In the genomic region with DNA sequence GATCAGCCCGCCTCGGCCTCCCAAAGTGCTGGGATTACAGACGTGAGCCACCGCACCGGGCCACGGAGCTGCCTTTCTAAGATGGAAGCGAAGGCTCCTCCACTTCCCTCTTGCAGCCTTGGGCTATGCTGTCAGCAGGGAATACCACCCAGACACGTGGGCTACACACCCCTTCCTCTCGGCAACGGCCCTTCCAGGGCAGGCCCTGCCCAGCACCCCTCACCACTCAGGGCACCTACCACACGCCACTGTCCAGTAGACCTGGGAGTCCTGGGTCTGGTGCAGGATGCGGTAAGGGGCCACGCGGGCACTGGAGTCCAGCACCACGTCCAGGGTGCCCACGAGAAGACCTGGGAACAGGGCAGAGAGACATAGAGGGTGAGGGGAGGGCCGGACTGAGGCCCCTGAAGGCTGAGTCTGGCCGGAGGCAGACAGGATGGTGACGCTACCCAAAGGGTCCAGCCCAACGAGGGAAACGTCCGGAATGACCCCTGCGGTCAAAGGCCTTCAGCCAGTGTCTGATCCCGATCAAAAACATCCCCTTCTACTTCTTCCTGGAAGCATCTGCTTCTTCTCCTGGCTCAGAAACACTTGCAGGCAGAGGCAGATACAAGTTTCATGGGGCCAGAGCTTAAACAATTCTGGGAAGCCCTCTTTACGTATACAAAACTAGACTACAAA, we compare ENCODE assay signal across 15 cellular contexts.
"Had no signal": no experiment of that assay in that cellular context is flagged by ENCODE, and none has a peak within 500 bp of the region (broad histone marks: within the 10 kb centered on the region; RNA-seq: fewer than 3 reads in every experiment).

No MANE protein-coding gene starts in this region.

- H3K27me3 Mint-ChIP-seq: activated T-helper 17 cell treated with anti-CD3 and anti-CD28 coated beads, Interleukin-2, amount 50 U/mL, for 72 hours; dendritic cell treated with granulocyte-macrophage colony-stimulating factor and Interleukin-4, amounts not matched to agents 40 ng/mL and 50 ng/mL, for 4 days; effector memory CD8-positive, alpha-beta T cell; stimulated activated memory B cell treated with anti-CD40 and anti-IgM and Interleukin-4, amounts not matched to agents 10 μg/mL and 1 μg/mL and 100 μg/mL, for 72 hours had no signal

- ATAC-seq: activated T-helper 17 cell treated with anti-CD3 and anti-CD28 coated beads, Interleukin-2, amount 50 U/mL, for 72 hours; effector memory CD8-positive, alpha-beta T cell; gastrocnemius medialis; left cardiac atrium; lower lobe of right lung; stimulated activated memory B cell treated with anti-CD40 and anti-IgM and Interleukin-4, amounts not matched to agents 10 μg/mL and 1 μg/mL and 100 μg/mL, for 72 hours had no signal

- H3K27me3 ChIP-seq: gastrocnemius medialis, neutrophil, thyroid gland, uterus had no signal

- H3K9me3 Mint-ChIP-seq: activated T-helper 17 cell treated with anti-CD3 and anti-CD28 coated beads, Interleukin-2, amount 50 U/mL, for 72 hours; dendritic cell treated with granulocyte-macrophage colony-stimulating factor and Interleukin-4, amounts not matched to agents 40 ng/mL and 50 ng/mL, for 4 days; effector memory CD8-positive, alpha-beta T cell; stimulated activated memory B cell treated with anti-CD40 and anti-IgM and Interleukin-4, amounts not matched to agents 10 μg/mL and 1 μg/mL and 100 μg/mL, for 72 hours had no signal

- H3K36me3 ChIP-seq: thyroid gland, uterus had no signal

- H3K27ac ChIP-seq: gastrocnemius medialis, lower lobe of right lung, neutrophil, parathyroid adenoma, thyroid gland, uterus had no signal

- H3K4me3 Mint-ChIP-seq: activated T-helper 17 cell treated with anti-CD3 and anti-CD28 coated beads, Interleukin-2, amount 50 U/mL, for 72 hours; effector memory CD8-positive, alpha-beta T cell; stimulated activated memory B cell treated with anti-CD40 and anti-IgM and Interleukin-4, amounts not matched to agents 10 μg/mL and 1 μg/mL and 100 μg/mL, for 72 hours had no signal

- DNase-seq: activated CD4-positive, CD25-positive, alpha-beta regulatory T cell treated with anti-CD3 and anti-CD28 coated beads, Interleukin-2, amount 50 U/mL, for 72 hours; activated naive CD4-positive, alpha-beta T cell treated with Interleukin-2 at 50 U/mL for 16 hours; cerebellar nuclear complex; effector memory CD8-positive, alpha-beta T cell; gastrocnemius medialis; left cardiac atrium; lower lobe of right lung; stimulated activated CD4-positive, alpha-beta T cell treated with anti-CD3 and anti-CD28 coated beads, Interleukin-2, amount 100 ng/mL, for 48 hours; thyroid gland; uterus had no signal

- H3K27ac Mint-ChIP-seq: activated T-helper 17 cell treated with anti-CD3 and anti-CD28 coated beads, Interleukin-2, amount 50 U/mL, for 72 hours; dendritic cell treated with granulocyte-macrophage colony-stimulating factor and Interleukin-4, amounts not matched to agents 40 ng/mL and 50 ng/mL, for 4 days; stimulated activated memory B cell treated with anti-CD40 and anti-IgM and Interleukin-4, amounts not matched to agents 10 μg/mL and 1 μg/mL and 100 μg/mL, for 72 hours had no signal

- H3K9me3 ChIP-seq: gastrocnemius medialis, lower lobe of right lung, neutrophil, thyroid gland, uterus had no signal

- H3K4me3 ChIP-seq: gastrocnemius medialis, lower lobe of right lung, thyroid gland, uterus had no signal
